ENCODE assay signal across 1 cellular context in genomic region chr22:50505776-50506610, GRCh38.
TF ChIP-seq lines count a peak whose summit lies in the region.

No MANE protein-coding gene starts in this region.

TF ChIP-seq in IMR-90, 13 proteins besides CTCF, POLR2A, EP300 and RAD21 (continued from another document):
- TF ChIP-seq SMC3 (IDR thresholded peaks at IDR 0.05; ENCODE audit: low read depth, low read length), result no peak
- no peak for TF ChIP-seq CEBPB (IDR thresholded peaks at IDR 0.05; ENCODE audit: low read depth, low read length)
- TF ChIP-seq FOS (IDR thresholded peaks at IDR 0.05; ENCODE audit: low read depth, low read length), result no peak
